ENCODE assay signal across 1 cellular context in genomic region chr10:58266826-58267712, GRCh38.
A peak's percentile ranks its signal among the peaks of the same experiment; 100 is the strongest.
TF ChIP-seq lines count a peak whose summit lies in the region.

No MANE protein-coding gene starts in this region.

TF ChIP-seq in HEK293, 187 proteins besides CTCF, POLR2A, EP300 and RAD21 (continued from another document):
- no peak for TF ChIP-seq ZNF157 (tag by site-specific recombination; IDR thresholded peaks at IDR 0.05)
- peak; percentile 48; the same call in 1 of the 2 replicates for TF ChIP-seq ZSCAN23 (tag by site-specific recombination; IDR thresholded peaks at IDR 0.05)
- peak; percentile 82 for TF ChIP-seq KLF1 (tag by site-specific recombination; IDR thresholded peaks at IDR 0.05)
- TF ChIP-seq ZNF2 (tag by site-specific recombination; IDR thresholded peaks at IDR 0.05), result peak; percentile 56; the same call in 1 of the 2 replicates
- TF ChIP-seq ZNF701 (tag by site-specific recombination; IDR thresholded peaks at IDR 0.05), result no peak
- no peak for TF ChIP-seq ZNF202 (tag by site-specific recombination; IDR thresholded peaks at IDR 0.05; ENCODE audit: borderline replicate concordance)
- 0 out of 2 replicates have a peak, but pooled peaks have one; percentile 30 for TF ChIP-seq BCL11A (tag by site-specific recombination; IDR thresholded peaks at IDR 0.05; ENCODE audit: low read depth)
- TF ChIP-seq ZEB2 (tag by site-specific recombination; IDR thresholded peaks at IDR 0.05), result peak; percentile 86
- TF ChIP-seq ZIC2 (tag by site-specific recombination; IDR thresholded peaks at IDR 0.05), result peak; percentile 80
- TF ChIP-seq, protein P1, sequence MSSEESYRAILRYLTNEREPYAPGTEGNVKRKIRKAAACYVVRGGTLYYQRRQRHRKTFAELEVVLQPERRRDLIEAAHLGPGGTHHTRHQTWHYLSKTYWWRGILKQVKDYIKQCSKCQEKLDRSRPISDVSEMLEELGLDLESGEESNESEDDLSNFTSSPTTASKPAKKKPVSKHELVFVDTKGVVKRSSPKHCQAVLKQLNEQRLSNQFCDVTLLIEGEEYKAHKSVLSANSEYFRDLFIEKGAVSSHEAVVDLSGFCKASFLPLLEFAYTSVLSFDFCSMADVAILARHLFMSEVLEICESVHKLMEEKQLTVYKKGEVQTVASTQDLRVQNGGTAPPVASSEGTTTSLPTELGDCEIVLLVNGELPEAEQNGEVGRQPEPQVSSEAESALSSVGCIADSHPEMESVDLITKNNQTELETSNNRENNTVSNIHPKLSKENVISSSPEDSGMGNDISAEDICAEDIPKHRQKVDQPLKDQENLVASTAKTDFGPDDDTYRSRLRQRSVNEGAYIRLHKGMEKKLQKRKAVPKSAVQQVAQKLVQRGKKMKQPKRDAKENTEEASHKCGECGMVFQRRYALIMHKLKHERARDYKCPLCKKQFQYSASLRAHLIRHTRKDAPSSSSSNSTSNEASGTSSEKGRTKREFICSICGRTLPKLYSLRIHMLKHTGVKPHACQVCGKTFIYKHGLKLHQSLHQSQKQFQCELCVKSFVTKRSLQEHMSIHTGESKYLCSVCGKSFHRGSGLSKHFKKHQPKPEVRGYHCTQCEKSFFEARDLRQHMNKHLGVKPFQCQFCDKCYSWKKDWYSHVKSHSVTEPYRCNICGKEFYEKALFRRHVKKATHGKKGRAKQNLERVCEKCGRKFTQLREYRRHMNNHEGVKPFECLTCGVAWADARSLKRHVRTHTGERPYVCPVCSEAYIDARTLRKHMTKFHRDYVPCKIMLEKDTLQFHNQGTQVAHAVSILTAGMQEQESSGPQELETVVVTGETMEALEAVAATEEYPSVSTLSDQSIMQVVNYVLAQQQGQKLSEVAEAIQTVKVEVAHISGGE (tag by site-specific recombination; conservative IDR thresholded peaks at IDR 0.05; ENCODE audit: low read depth), result peak; percentile 61; the same call in 1 of the 2 replicates
- peak; percentile 67 for TF ChIP-seq ZNF610 (tag by site-specific recombination; IDR thresholded peaks at IDR 0.05; ENCODE audit: borderline replicate concordance)
- TF ChIP-seq SCRT1 (tag by site-specific recombination; IDR thresholded peaks at IDR 0.05; ENCODE audit: borderline replicate concordance), result peak; percentile 32; the same call in 1 of the 2 replicates
- TF ChIP-seq ZNF792 (tag by site-specific recombination; IDR thresholded peaks at IDR 0.05), result no peak
- TF ChIP-seq, protein P2, sequence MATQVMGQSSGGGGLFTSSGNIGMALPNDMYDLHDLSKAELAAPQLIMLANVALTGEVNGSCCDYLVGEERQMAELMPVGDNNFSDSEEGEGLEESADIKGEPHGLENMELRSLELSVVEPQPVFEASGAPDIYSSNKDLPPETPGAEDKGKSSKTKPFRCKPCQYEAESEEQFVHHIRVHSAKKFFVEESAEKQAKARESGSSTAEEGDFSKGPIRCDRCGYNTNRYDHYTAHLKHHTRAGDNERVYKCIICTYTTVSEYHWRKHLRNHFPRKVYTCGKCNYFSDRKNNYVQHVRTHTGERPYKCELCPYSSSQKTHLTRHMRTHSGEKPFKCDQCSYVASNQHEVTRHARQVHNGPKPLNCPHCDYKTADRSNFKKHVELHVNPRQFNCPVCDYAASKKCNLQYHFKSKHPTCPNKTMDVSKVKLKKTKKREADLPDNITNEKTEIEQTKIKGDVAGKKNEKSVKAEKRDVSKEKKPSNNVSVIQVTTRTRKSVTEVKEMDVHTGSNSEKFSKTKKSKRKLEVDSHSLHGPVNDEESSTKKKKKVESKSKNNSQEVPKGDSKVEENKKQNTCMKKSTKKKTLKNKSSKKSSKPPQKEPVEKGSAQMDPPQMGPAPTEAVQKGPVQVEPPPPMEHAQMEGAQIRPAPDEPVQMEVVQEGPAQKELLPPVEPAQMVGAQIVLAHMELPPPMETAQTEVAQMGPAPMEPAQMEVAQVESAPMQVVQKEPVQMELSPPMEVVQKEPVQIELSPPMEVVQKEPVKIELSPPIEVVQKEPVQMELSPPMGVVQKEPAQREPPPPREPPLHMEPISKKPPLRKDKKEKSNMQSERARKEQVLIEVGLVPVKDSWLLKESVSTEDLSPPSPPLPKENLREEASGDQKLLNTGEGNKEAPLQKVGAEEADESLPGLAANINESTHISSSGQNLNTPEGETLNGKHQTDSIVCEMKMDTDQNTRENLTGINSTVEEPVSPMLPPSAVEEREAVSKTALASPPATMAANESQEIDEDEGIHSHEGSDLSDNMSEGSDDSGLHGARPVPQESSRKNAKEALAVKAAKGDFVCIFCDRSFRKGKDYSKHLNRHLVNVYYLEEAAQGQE (tag by site-specific recombination; IDR thresholded peaks at IDR 0.05), result 0 out of 2 replicates have a peak, but pooled peaks have one; percentile 35
- peak; percentile 64 for TF ChIP-seq ZNF423 (tag by site-specific recombination; IDR thresholded peaks at IDR 0.05)
- TF ChIP-seq ZNF366 (tag by site-specific recombination; conservative IDR thresholded peaks at IDR 0.05), result peak; percentile 36
- TF ChIP-seq ZNF16 (tag by site-specific recombination; IDR thresholded peaks at IDR 0.05; ENCODE audit: low read depth), result no peak
- TF ChIP-seq ZNF248 (tag by site-specific recombination; IDR thresholded peaks at IDR 0.05), result no peak
- TF ChIP-seq ZBTB6 (tag by site-specific recombination; IDR thresholded peaks at IDR 0.05), result 0 out of 2 replicates have a peak, but pooled peaks have one; percentile 5
- peak; percentile 71 for TF ChIP-seq ZBTB44 (tag by site-specific recombination; IDR thresholded peaks at IDR 0.05)
- peak; percentile 18; the same call in 1 of the 2 replicates for TF ChIP-seq IKZF3 (tag by site-specific recombination; IDR thresholded peaks at IDR 0.05)
- 0 out of 2 replicates have a peak, but pooled peaks have one; percentile 46 for TF ChIP-seq ZFP37 (tag by site-specific recombination; IDR thresholded peaks at IDR 0.05)
- peak; percentile 61 for TF ChIP-seq ZXDB (tag by site-specific recombination; IDR thresholded peaks at IDR 0.05)
- no peak for TF ChIP-seq ZNF37A (tag by site-specific recombination; IDR thresholded peaks at IDR 0.05)
- TF ChIP-seq ZBTB17 (tag by site-specific recombination; IDR thresholded peaks at IDR 0.05), result no peak
- peak; percentile 97 for TF ChIP-seq PRDM1 (tag by site-specific recombination; IDR thresholded peaks at IDR 0.05)
- no peak for TF ChIP-seq MYNN (tag by site-specific recombination; IDR thresholded peaks at IDR 0.05; ENCODE audit: borderline replicate concordance)
- TF ChIP-seq ZNF335 (tag by site-specific recombination; conservative IDR thresholded peaks at IDR 0.05), result peak; percentile 74
- peak; percentile 66 for TF ChIP-seq SP2 (tag by site-specific recombination; IDR thresholded peaks at IDR 0.05)
- 0 out of 2 replicates have a peak, but pooled peaks have one; percentile 64 for TF ChIP-seq ZBTB7A (tag by site-specific recombination; IDR thresholded peaks at IDR 0.05; ENCODE audit: low read depth)
- no peak for TF ChIP-seq ZNF747 (tag by site-specific recombination; IDR thresholded peaks at IDR 0.05)
